ENCODE assay signal across 19 cellular contexts in the genomic region with DNA sequence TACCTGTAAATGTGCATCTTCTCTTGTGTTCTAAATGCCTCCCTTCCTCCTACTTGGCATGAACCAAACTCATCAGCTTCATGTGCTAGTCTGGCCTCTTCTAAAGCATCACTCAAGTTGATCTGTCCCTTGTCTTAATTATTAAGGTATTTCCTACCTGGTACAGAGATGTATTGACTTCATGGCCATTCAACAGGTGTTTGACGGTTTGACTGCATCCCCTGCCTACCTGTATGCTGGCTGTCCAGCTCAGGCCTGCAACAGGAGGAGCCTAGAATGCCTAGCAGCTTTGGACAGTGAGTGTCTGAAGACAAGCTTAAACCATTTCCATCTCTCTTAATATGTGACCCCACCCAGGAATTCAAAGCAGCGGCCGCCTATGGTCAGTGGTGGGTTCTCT. TPM values are rescaled to one million over a fixed set of nuclear protein-coding genes. Genes with fewer than 3 reads are reported as not detected.
A peak's percentile ranks its signal among the peaks of the same experiment; 100 is the strongest.
DNase-seq lines count a peak whose midpoint lies in the region; ATAC-seq, FAIRE-seq and TF ChIP-seq lines count a peak whose summit lies in the region.
"Had no signal": no experiment of that assay in that cellular context is flagged by ENCODE, and none has a peak within 500 bp of the region (broad histone marks: within the 10 kb centered on the region; RNA-seq: fewer than 3 reads in every experiment).

No MANE protein-coding gene starts in this region.

- H3K9me3 ChIP-seq in A549 (no peaks in the 10 kb centered on the region; the same call in 2 of the 3 replicates), PC-9 (ENCODE audit: insufficient read depth, low read depth) (peaks cover 1% of the 10 kb centered on the region; the same call in 1 of the 2 replicates), mesenchymal stem cell (ENCODE audit: control insufficient read depth, low read length) (no peaks in the 10 kb centered on the region), trophoblast cell (ENCODE audit: insufficient read depth, low read depth, low read length) (no peaks in the 10 kb centered on the region), osteoblast (ENCODE audit: low read depth, low read length) (no peaks in the 10 kb centered on the region)

- CTCF ChIA-PET in A549 (lab: Yijun Ruan, JAX) (interaction anchor here (0.6 to 6.8 kb wide), 17 partner anchors 10 to 235 kb away, joined by 3 to 130 read pairs (median 4); partner anchors contain the start of gene NAA20), PC-9 (lab: Charles Lee) (interaction anchor here (0.6 kb wide), 1 partner anchor 104 kb away, joined by 17 read pairs; no protein-coding TSS in a partner anchor), MCF 10A (lab: Yijun Ruan, JAX) (interaction anchor here (0.7 to 9.6 kb wide), 23 partner anchors 11 to 1149 kb away, joined by 3 to 181 read pairs (median 9); partner anchors contain the start of gene NAA20)

- H4K8ac ChIP-seq in mesenchymal stem cell (ENCODE audit: low read length) (no peak overlapping the region), trophoblast cell (ENCODE audit: low read depth, low read length) (peak overlapping the region; percentile 33)

- H3K79me2 ChIP-seq in PC-9 (ENCODE audit: low read depth): no peaks in the 10 kb centered on the region
- H3K79me2 ChIP-seq in trophoblast cell (ENCODE audit: control insufficient read depth, insufficient read depth, low read length, poor library complexity): peaks cover 7% of the 10 kb centered on the region
- H3K79me2 ChIP-seq in osteoblast (ENCODE audit: insufficient read depth, low read length): peaks cover 10% of the 10 kb centered on the region

- no peak overlapping the region for H2BK15ac ChIP-seq in mesenchymal stem cell (ENCODE audit: low read depth, poor library complexity, severe bottlenecking)

- H3K27ac ChIP-seq in A549 (peak overlapping the region; percentile 87 to 89; a peak in 4 of 6 replicates), PC-9 (peak overlapping the region; percentile 91; the same call in 1 of the 2 replicates), mesenchymal stem cell (ENCODE audit: low read length, poor library complexity, severe bottlenecking) (no peak overlapping the region), trophoblast cell (ENCODE audit: low read depth, low read length) (peak overlapping the region; percentile 69), osteoblast (ENCODE audit: low read depth, low read length) (no peak overlapping the region)

- intact Hi-C loops in PC-9 (cut with micrococcal nuclease; ENCODE audit: unreplicated experiment) (no loop called here), MCF 10A (cut with micrococcal nuclease) (no loop called here)

- H3K14ac ChIP-seq in mesenchymal stem cell (ENCODE audit: low read length in 2 of 2) (no peak overlapping the region), trophoblast cell (ENCODE audit: low read length) (no peak overlapping the region)

- no peak overlapping the region for H4K12ac ChIP-seq in trophoblast cell (ENCODE audit: low read depth, low read length)

- H3K4me1 ChIP-seq in A549 (peaks cover 41% of the 10 kb centered on the region), PC-9 (replicated peaks; ENCODE audit: insufficient read depth) (peaks cover 44% of the 10 kb centered on the region), mesenchymal stem cell (ENCODE audit: control insufficient read depth, insufficient read depth, low read depth, low read length) (peaks cover 28% of the 10 kb centered on the region), trophoblast cell (ENCODE audit: control insufficient read depth in 1 of 2, insufficient read depth in 2 of 2, low read length in 2 of 2) (peaks cover 20 to 30% of the 10 kb centered on the region in 2 experiments), osteoblast (ENCODE audit: insufficient read depth, low read length) (peaks cover 46% of the 10 kb centered on the region)

- H3K4me3 Mint-ChIP-seq in MCF 10A (ENCODE audit: unreplicated experiment): no peak overlapping the region
- H3K4me3 Mint-ChIP-seq: CD14-positive monocyte; CD8-positive, alpha-beta T cell; GM23338 had no signal

- no peaks in the 10 kb centered on the region for H3K36me3 Mint-ChIP-seq in MCF 10A (ENCODE audit: insufficient read depth, unreplicated experiment)
- H3K36me3 Mint-ChIP-seq: CD8-positive, alpha-beta T cell had no signal

- H3K36me3 ChIP-seq in PC-9 (ENCODE audit: low read depth): no peaks in the 10 kb centered on the region
- H3K36me3 ChIP-seq in mesenchymal stem cell (ENCODE audit: control insufficient read depth in 1 of 2, insufficient read depth in 2 of 2, low read depth in 1 of 2, low read length in 2 of 2): no peaks in the 10 kb centered on the region
- H3K36me3 ChIP-seq in trophoblast cell (ENCODE audit: control insufficient read depth in 1 of 2, insufficient read depth in 2 of 2, low read length in 2 of 2): no peaks in the 10 kb centered on the region
- H3K36me3 ChIP-seq in osteoblast (ENCODE audit: insufficient read depth, low read length): no peaks in the 10 kb centered on the region

- H2AFZ ChIP-seq in PC-9: no peak overlapping the region
- H2AFZ ChIP-seq in mesenchymal stem cell (ENCODE audit: low read depth, low read length): no peak overlapping the region
- no peak overlapping the region for H2AFZ ChIP-seq in trophoblast cell (ENCODE audit: insufficient read depth, low read length, poor library complexity)
- H2AFZ ChIP-seq in osteoblast (ENCODE audit: low read length): no peak overlapping the region
- H2AFZ ChIP-seq: GM23338 had no signal

- peak overlapping the region; percentile 63 for H2AK5ac ChIP-seq in mesenchymal stem cell (ENCODE audit: low read length, severe bottlenecking)
- peak overlapping the region; percentile 36 for H2AK5ac ChIP-seq in trophoblast cell (ENCODE audit: low read length)

- DNase-seq in A549 (ENCODE audit: low read depth in 1 of 2, low spot score in 1 of 2) (no peak), PC-9 (no peak), mesenchymal stem cell (no peak), trophoblast cell (peak; percentile 44 to 46), osteoblast (ENCODE audit: insufficient read length, low spot score, missing footprints) (no peak), MCF 10A (ENCODE audit: unreplicated experiment) (no peak), SHP77 treated with DMSO at 0.1 percent for 48 hours (lab: John Stamatoyannopoulos, UW) (no peak)
- DNase-seq: CD8-positive, alpha-beta T cell; COR-L47; DMS153; DMS79 treated with DMSO at 0.1 percent for 48 hours; EL; H7 had no signal

- H3K4me3 ChIP-seq in A549 (no peak overlapping the region), PC-9 (no peak overlapping the region), mesenchymal stem cell (ENCODE audit: insufficient read depth in 1 of 2, low read depth in 1 of 2, low read length in 2 of 2) (no peak overlapping the region), trophoblast cell (ENCODE audit: low read depth, low read length) (no peak overlapping the region), osteoblast (ENCODE audit: insufficient read depth, low read length) (no peak overlapping the region)
- H3K4me3 ChIP-seq: GM23338 had no signal

- WGBS in A549 (ENCODE audit: missing lambda C conversion rate): 95% methylated on average over 3 of the region's 3 CpGs
- WGBS in mesenchymal stem cell: 100% methylated on average over 1 of the region's 3 CpGs
- no CpG with 5 or more reads among the region's 3 CpGs for WGBS in trophoblast cell (ENCODE audit: extremely low coverage, insufficient coverage, insufficient read length)

- H3K9me3 Mint-ChIP-seq in MCF 10A (ENCODE audit: unreplicated experiment): peaks cover 6% of the 10 kb centered on the region
- H3K9me3 Mint-ChIP-seq: GM23338 had no signal

- no peak for FAIRE-seq in A549 (lab: Jason Lieb, UNC)
- FAIRE-seq: A204.1, D721Med, G401.6, GM12891 had no signal

- H2BK5ac ChIP-seq in mesenchymal stem cell (ENCODE audit: low read depth, low read length, poor library complexity, severe bottlenecking) (no peak overlapping the region), trophoblast cell (ENCODE audit: low read depth, low read length, poor library complexity) (peak overlapping the region; percentile 28)

- H3K79me1 ChIP-seq in mesenchymal stem cell (replicated peaks; ENCODE audit: low read length, poor library complexity, severe bottlenecking) (peaks cover 31% of the 10 kb centered on the region), trophoblast cell (ENCODE audit: low read length) (peaks cover 29% of the 10 kb centered on the region)

- H4K20me1 ChIP-seq in PC-9 (ENCODE audit: insufficient read depth): no peaks in the 10 kb centered on the region
- peaks cover 2% of the 10 kb centered on the region for H4K20me1 ChIP-seq in osteoblast (ENCODE audit: insufficient read depth, low read length)

- H3F3A ChIP-seq in PC-9 (ENCODE audit: insufficient read depth, low read depth): peaks cover 39% of the 10 kb centered on the region

- H4K91ac ChIP-seq in mesenchymal stem cell (ENCODE audit: low read length): peak overlapping the region; percentile 34
- peak overlapping the region; percentile 67 for H4K91ac ChIP-seq in trophoblast cell (ENCODE audit: low read depth, low read length)

- H3K27ac Mint-ChIP-seq in MCF 10A (ENCODE audit: low read depth, unreplicated experiment): no peak overlapping the region
- H3K27ac Mint-ChIP-seq: CD14-positive monocyte; CD8-positive, alpha-beta T cell; GM23338 had no signal

- peak overlapping the region; percentile 65 to 75 for H2BK12ac ChIP-seq in mesenchymal stem cell (ENCODE audit: low read length in 2 of 2)
- peak overlapping the region; percentile 78 for H2BK12ac ChIP-seq in trophoblast cell (ENCODE audit: low read length)

- POLR2A ChIA-PET in A549 (lab: Yijun Ruan, JAX): interaction anchor here (4.9 kb wide), 1 partner anchor 193 kb away, joined by 21 read pairs; no protein-coding TSS in a partner anchor
- POLR2A ChIA-PET in PC-9 (lab: Charles Lee; ENCODE audit: unreplicated experiment): interaction anchor here (0.7 kb wide), 1 partner anchor 16 kb away, joined by 3 read pairs; no protein-coding TSS in a partner anchor
- POLR2A ChIA-PET in MCF 10A (lab: Yijun Ruan, JAX): interaction anchor here (0.9 to 6.7 kb wide), 12 partner anchors 13 to 237 kb away, joined by 3 to 154 read pairs (median 6); partner anchors contain the start of genes NAA20 and RIN2

- H3K4me2 ChIP-seq in A549 (no peak overlapping the region), PC-9 (no peak overlapping the region), mesenchymal stem cell (ENCODE audit: low read length, poor library complexity, severe bottlenecking) (no peak overlapping the region), trophoblast cell (ENCODE audit: low read length) (no peak overlapping the region), osteoblast (ENCODE audit: insufficient read depth, low read length) (no peak overlapping the region)
- H3K4me2 ChIP-seq: GM23338 had no signal

- H3K4me1 Mint-ChIP-seq in MCF 10A (ENCODE audit: insufficient read depth, unreplicated experiment): peaks cover 62% of the 10 kb centered on the region

- no peak overlapping the region for H3K4ac ChIP-seq in mesenchymal stem cell (ENCODE audit: low read depth in 1 of 2, low read length in 2 of 2)
- H3K4ac ChIP-seq in trophoblast cell (ENCODE audit: low read depth, low read length): peak overlapping the region; percentile 26

- H3K18ac ChIP-seq in mesenchymal stem cell (ENCODE audit: low read depth in 1 of 2, low read length in 2 of 2) (no peak overlapping the region), trophoblast cell (ENCODE audit: low read length) (peak overlapping the region; percentile 26)

- H3K9ac ChIP-seq in mesenchymal stem cell (ENCODE audit: low read length): no peak overlapping the region
- H3K9ac ChIP-seq in trophoblast cell (ENCODE audit: low read length): no peak overlapping the region

- H2BK120ac ChIP-seq in mesenchymal stem cell (ENCODE audit: low read depth, low read length): peak overlapping the region; percentile 56
- peak overlapping the region; percentile 23 for H2BK120ac ChIP-seq in trophoblast cell (ENCODE audit: insufficient read depth, low read length, poor library complexity)

- BruUV-seq in PC-9 (replicated peaks; lab: Mats Ljungman, UMichigan) (no TSS peak), MCF 10A (replicated peaks; lab: Mats Ljungman, UMichigan) (no TSS peak)

- TF ChIP-seq EP300 in A549 (IDR thresholded peaks at IDR 0.05): no peak

- no peak for ATAC-seq in A549
- ATAC-seq: CD8-positive, alpha-beta T cell; GM23338 had no signal

- no peak for TF ChIP-seq POLR2A in A549 (IDR thresholded peaks at IDR 0.05; ENCODE audit: low read length)

- TF ChIP-seq CTCF in A549 (IDR thresholded peaks at IDR 0.05): no peak
- no peak for TF ChIP-seq CTCF in PC-9 (conservative IDR thresholded peaks at IDR 0.05)
- no peak for TF ChIP-seq CTCF in osteoblast (IDR thresholded peaks at IDR 0.05; ENCODE audit: extremely low read depth, low read depth, low read length)
- no peak for TF ChIP-seq CTCF in MCF 10A (IDR thresholded peaks at IDR 0.05; ENCODE audit: unreplicated experiment)

- H3K27me3 Mint-ChIP-seq in MCF 10A (ENCODE audit: insufficient read depth, unreplicated experiment): no peaks in the 10 kb centered on the region

- H3K27me3 ChIP-seq in PC-9 (ENCODE audit: insufficient read depth, low read depth): no peaks in the 10 kb centered on the region
- H3K27me3 ChIP-seq in mesenchymal stem cell (ENCODE audit: control insufficient read depth in 1 of 2, insufficient read depth in 1 of 2, low read length in 2 of 2): no peaks in the 10 kb centered on the region
- no peaks in the 10 kb centered on the region for H3K27me3 ChIP-seq in trophoblast cell (ENCODE audit: insufficient read depth, low read length)
- H3K27me3 ChIP-seq in osteoblast (ENCODE audit: insufficient read depth, low read length): no peaks in the 10 kb centered on the region

- no peaks in the 10 kb centered on the region for H3K9me2 ChIP-seq in PC-9 (ENCODE audit: insufficient read depth)

- H3K23ac ChIP-seq in mesenchymal stem cell (ENCODE audit: low read length in 2 of 2): no peak overlapping the region
- H3K23ac ChIP-seq in trophoblast cell (ENCODE audit: low read length): no peak overlapping the region

- TF ChIP-seq RAD21 in A549 (conservative IDR thresholded peaks at IDR 0.05 in 1 of 2, IDR thresholded peaks at IDR 0.05 in 1 of 2): no peak

RNA-seq across cellular contexts. Expression of gene RIN2, which starts 24.6 kb away (rescaled TPM):
- polyA plus RNA-seq in A549 (2011; rRNA removed): 34.7 and 36.3 TPM in 2 replicates
- 14.1 and 15.0 TPM in 2 replicates for polyA plus RNA-seq in A549 (2012; cell fraction: cytosol; rRNA removed)
- 13.0 and 15.5 TPM in 2 replicates for polyA plus RNA-seq in A549 (2012; cell fraction: nucleus; rRNA removed)
- polyA plus RNA-seq in A549 (2017; fragmentation: RNase III; extraction: RNeasy Plus Mini Kit Qiagen cat#74134 plus additional on column Dnase treatment): 22.4 to 23.3 TPM (median 22.7 TPM) in 3 replicates
- 102 and 124 TPM in 2 replicates for polyA minus RNA-seq in A549 (2011; rRNA and poly(A)+ RNA removed)
- total RNA-seq in PC-9 (2021): 39.0 and 46.2 TPM in 2 replicates
- polyA plus RNA-seq in mesenchymal stem cell (2013, experiment 1 of 2): 44.5 TPM
- 41.0 TPM for polyA plus RNA-seq in mesenchymal stem cell (2013, experiment 2 of 2)
- polyA plus RNA-seq in trophoblast cell (2013): 16.5 and 17.0 TPM in 2 replicates
- total RNA-seq in osteoblast: 55.7 and 63.6 TPM in 2 replicates
- 16.8 and 23.9 TPM in 2 replicates for total RNA-seq in MCF 10A (2022)
- total RNA-seq: CD8-positive, alpha-beta T cell had no signal

Comparison
In these comparisons a context has a peak if more than half of its experiments do, and no peak if none do; other contexts are left out.
1. DNase-seq: peak in trophoblast cell (2 of 2); none in A549 (0 of 2), PC-9 (0 of 2), mesenchymal stem cell (single experiment), osteoblast (single experiment), MCF 10A (single experiment) and SHP77 treated with DMSO at 0.1 percent for 48 hours (single experiment).
2. H3K27ac ChIP-seq: peak in A549 (2 of 2), PC-9 (single experiment) and trophoblast cell (single experiment); none in mesenchymal stem cell (single experiment) and osteoblast (single experiment).